In the genomic region with DNA sequence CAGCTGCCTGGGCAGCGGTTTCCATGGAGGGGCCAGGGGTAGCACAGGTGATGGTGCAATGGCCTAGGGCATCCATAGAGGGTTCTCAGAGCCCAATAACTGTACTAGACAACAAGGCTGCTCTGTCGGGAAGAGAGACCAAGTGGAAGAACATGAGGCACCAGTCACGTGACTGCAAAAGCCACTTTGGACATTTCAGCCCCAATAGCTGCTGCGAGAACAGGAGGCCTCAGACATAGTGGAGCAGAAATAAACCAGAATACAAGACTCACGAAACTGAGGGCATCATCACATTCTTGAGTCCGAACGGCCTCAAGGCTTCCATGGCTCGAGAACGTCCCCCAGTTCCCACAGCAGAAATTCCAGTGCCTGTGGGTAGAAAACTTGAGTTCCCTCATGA, we compare ENCODE assay signal across 29 cellular contexts.
"Had no signal": no experiment of that assay in that cellular context is flagged by ENCODE, and none has a peak within 500 bp of the region (broad histone marks: within the 10 kb centered on the region; RNA-seq: fewer than 3 reads in every experiment).

No MANE protein-coding gene starts in this region.

- H2AFZ ChIP-seq: hepatocyte, neural progenitor cell had no signal

- H3K4me3 Mint-ChIP-seq: naive B cell; natural killer cell; nephron progenitor cell; neural progenitor cell; stimulated activated effector memory CD8-positive, alpha-beta T cell treated with anti-CD3 and anti-CD28 coated beads, Interleukin-12 subunit alpha, Interleukin-12 subunit beta, amount 100 ng/mL, for 72 hours; stimulated activated naive CD8-positive, alpha-beta T cell treated with anti-CD3 and anti-CD28 coated beads, Interleukin-15, Interleukin-2, amounts not matched to agents 100 ng/mL and 50 ng/mL, for 24 hours had no signal

- H3K9ac ChIP-seq: neural progenitor cell had no signal

- DNase-seq: heart right ventricle; kidney glomerular epithelial cell; left cardiac atrium; lower lobe of right lung; mammary epithelial cell; mesenchymal stem cell; naive B cell; natural killer cell; nephron progenitor cell; ovary; retina; right cardiac atrium; small intestine; spleen; stimulated activated CD4-positive, alpha-beta T cell treated with anti-CD3 and anti-CD28 coated beads, Interleukin-4, amount 100 ng/mL, for 24 hours; stimulated activated naive CD4-positive, alpha-beta T cell; tibial artery; trophoblast cell; upper lobe of right lung had no signal

- H3K9me3 Mint-ChIP-seq: naive B cell; natural killer cell; stimulated activated effector memory CD8-positive, alpha-beta T cell treated with anti-CD3 and anti-CD28 coated beads, Interleukin-12 subunit alpha, Interleukin-12 subunit beta, amount 100 ng/mL, for 72 hours; stimulated activated naive CD8-positive, alpha-beta T cell treated with anti-CD3 and anti-CD28 coated beads, Interleukin-15, Interleukin-2, amounts not matched to agents 100 ng/mL and 50 ng/mL, for 24 hours had no signal

- FAIRE-seq: keratinocyte, small intestine had no signal

- H3K36me3 ChIP-seq: heart right ventricle, lower lobe of right lung, neural progenitor cell, ovary, prostate gland, spleen, suprapubic skin, thoracic aorta, tibial artery, upper lobe of right lung had no signal

- H3K79me2 ChIP-seq: hepatocyte had no signal

- H3K27ac ChIP-seq: heart right ventricle, hepatocyte, lower lobe of right lung, neural progenitor cell, ovary, prostate gland, spleen, suprapubic skin, thoracic aorta, tibial artery, upper lobe of right lung had no signal

- H3K27me3 ChIP-seq: hepatocyte, neural progenitor cell, ovary had no signal

- H3K4me1 ChIP-seq: heart right ventricle, lower lobe of right lung, prostate gland, spleen, suprapubic skin, tibial artery, upper lobe of right lung had no signal

- H3K4me1 Mint-ChIP-seq: naive B cell; natural killer cell; stimulated activated effector memory CD8-positive, alpha-beta T cell treated with anti-CD3 and anti-CD28 coated beads, Interleukin-12 subunit alpha, Interleukin-12 subunit beta, amount 100 ng/mL, for 72 hours had no signal

- H3K27ac Mint-ChIP-seq: natural killer cell; nephron progenitor cell; neural progenitor cell; stimulated activated effector memory CD8-positive, alpha-beta T cell treated with anti-CD3 and anti-CD28 coated beads, Interleukin-12 subunit alpha, Interleukin-12 subunit beta, amount 100 ng/mL, for 72 hours; stimulated activated naive CD8-positive, alpha-beta T cell treated with anti-CD3 and anti-CD28 coated beads, Interleukin-15, Interleukin-2, amounts not matched to agents 100 ng/mL and 50 ng/mL, for 24 hours had no signal

- H3K4me3 ChIP-seq: heart right ventricle, hepatocyte, lower lobe of right lung, neural progenitor cell, ovary, prostate gland, spleen, suprapubic skin, thoracic aorta, tibial artery, upper lobe of right lung had no signal

- H3K4me2 ChIP-seq: hepatocyte, neural progenitor cell had no signal

- H3K9me3 ChIP-seq: heart right ventricle, lower lobe of right lung, ovary, prostate gland, spleen, suprapubic skin, thoracic aorta, tibial artery, upper lobe of right lung had no signal

- H3K36me3 Mint-ChIP-seq: naive B cell; natural killer cell; neural progenitor cell; stimulated activated effector memory CD8-positive, alpha-beta T cell treated with anti-CD3 and anti-CD28 coated beads, Interleukin-12 subunit alpha, Interleukin-12 subunit beta, amount 100 ng/mL, for 72 hours had no signal

- ATAC-seq: heart right ventricle; left cardiac atrium; left lobe of liver; lower lobe of right lung; natural killer cell; right cardiac atrium; sciatic nerve; stimulated activated effector memory CD8-positive, alpha-beta T cell treated with anti-CD3 and anti-CD28 coated beads, Interleukin-12 subunit alpha, Interleukin-12 subunit beta, amount 100 ng/mL, for 72 hours; upper lobe of right lung had no signal
